ENCODE assay signal across 22 cellular contexts in genomic region chr2:32746554-32747133, GRCh38.
"Had no signal": no experiment of that assay in that cellular context is flagged by ENCODE, and none has a peak within 500 bp of the region (broad histone marks: within the 10 kb centered on the region; RNA-seq: fewer than 3 reads in every experiment).

No MANE protein-coding gene starts in this region.

- H3K36me3 ChIP-seq: gastrocnemius medialis, neutrophil, ovary, prostate gland, thyroid gland, upper lobe of right lung had no signal

- H3K36me3 Mint-ChIP-seq: WTC11 had no signal

- H3K9me3 ChIP-seq: gastrocnemius medialis, neutrophil, ovary, prostate gland, thyroid gland, upper lobe of right lung had no signal

- H3K27ac ChIP-seq: epithelial cell of prostate, gastrocnemius medialis, neutrophil, ovary, prostate gland, spleen, thyroid gland, upper lobe of right lung had no signal

- H3K27ac Mint-ChIP-seq: activated naive CD8-positive, alpha-beta T cell; activated T-cell treated with anti-CD3 and anti-CD28 coated beads, Interleukin-2, amount 50 U/mL, for 24 hours; activated T-helper 17 cell treated with anti-CD3 and anti-CD28 coated beads, Interleukin-2, amount 50 U/mL, for 72 hours; memory B cell; nephron; WTC11 had no signal

- H3K4me1 Mint-ChIP-seq: memory B cell, WTC11 had no signal

- H3K9me3 Mint-ChIP-seq: activated T-helper 17 cell treated with anti-CD3 and anti-CD28 coated beads, Interleukin-2, amount 50 U/mL, for 72 hours; WTC11 had no signal

- H3K4me1 ChIP-seq: prostate gland, upper lobe of right lung had no signal

- H3K4me3 Mint-ChIP-seq: activated naive CD8-positive, alpha-beta T cell; activated T-cell treated with anti-CD3 and anti-CD28 coated beads, Interleukin-2, amount 50 U/mL, for 24 hours; activated T-helper 17 cell treated with anti-CD3 and anti-CD28 coated beads, Interleukin-2, amount 50 U/mL, for 72 hours; memory B cell; nephron; WTC11 had no signal

- H3K4me3 ChIP-seq: gastrocnemius medialis, ovary, prostate gland, spleen, thyroid gland, upper lobe of right lung had no signal

- ATAC-seq: activated T-helper 17 cell treated with anti-CD3 and anti-CD28 coated beads, Interleukin-2, amount 50 U/mL, for 72 hours; gastrocnemius medialis; upper lobe of right lung; WTC11 had no signal

- DNase-seq: activated naive CD4-positive, alpha-beta T cell; activated T-cell treated with anti-CD3 and anti-CD28 coated beads, Interleukin-2, amount 50 U/mL, for 24 hours; cerebellar nuclear complex; cortex of kidney; gastrocnemius medialis; hypothalamus; ovary; spleen; stimulated activated CD4-positive, alpha-beta T cell treated with anti-CD3 and anti-CD28 coated beads, Interleukin-4, amount 100 ng/mL, for 1 hour; stimulated activated naive CD4-positive, alpha-beta T cell; substantia nigra; T-helper 1 cell; thyroid gland; upper lobe of right lung had no signal

- H3K27me3 Mint-ChIP-seq: activated naive CD8-positive, alpha-beta T cell; activated T-cell treated with anti-CD3 and anti-CD28 coated beads, Interleukin-2, amount 50 U/mL, for 24 hours; activated T-helper 17 cell treated with anti-CD3 and anti-CD28 coated beads, Interleukin-2, amount 50 U/mL, for 72 hours; memory B cell had no signal

- H3K27me3 ChIP-seq: gastrocnemius medialis, neutrophil, ovary, spleen, thyroid gland, upper lobe of right lung had no signal
